Comparison of ENCODE assay signal across 8 cellular contexts in genomic region chr19:35142531-35143230, GRCh38. TPM values are rescaled to one million over a fixed set of nuclear protein-coding genes. Genes with fewer than 3 reads are reported as not detected.
DNase-seq lines count a peak whose midpoint lies in the region; ATAC-seq, FAIRE-seq and TF ChIP-seq lines count a peak whose summit lies in the region.

No MANE protein-coding gene starts in this region.

- TF ChIP-seq CTCF in esophagus muscularis mucosa (IDR thresholded peaks at IDR 0.05) = peak in 2 of 3 experiments; percentile 59 to 67
- peak; percentile 30 to 62 (median 44) for TF ChIP-seq CTCF in pancreas (IDR thresholded peaks at IDR 0.05)

- H3K4me1 ChIP-seq in esophagus muscularis mucosa = peaks cover 29 to 61% (median 54%) of the 10 kb centered on the region in 4 donors
- peaks cover 0 to 11% (median 3%) of the 10 kb centered on the region in 3 donors for H3K4me1 ChIP-seq in pancreas

- no peaks in the 10 kb centered on the region for H3K36me3 ChIP-seq in esophagus muscularis mucosa
- H3K36me3 ChIP-seq in pancreas = no peaks in the 10 kb centered on the region

- ATAC-seq in pancreas (peak; percentile 42 to 52 (median 50)), HG02970 (IDR thresholded peaks at IDR 0.05; ENCODE audit: low FRiP score, unreplicated experiment) (no peak)

- no peak for TF ChIP-seq EP300 in esophagus muscularis mucosa (IDR thresholded peaks at IDR 0.05)

- H3K4me3 ChIP-seq in esophagus muscularis mucosa = peak overlapping the region; percentile 16 to 34 (median 26)
- peak overlapping the region; percentile 0 to 45 (median 27) for H3K4me3 ChIP-seq in pancreas

- WGBS in esophagus muscularis mucosa = 11% methylated on average over 15 of the region's 50 CpGs
- 3 to 6% methylated on average over 34 to 48 of the region's 50 CpGs for WGBS in pancreas, 2 donors

- peak; percentile 35 for DNase-seq in GDM1 (lab: John Stamatoyannopoulos, UW)
- peak; percentile 71 for DNase-seq in NCI-H2196 (lab: John Stamatoyannopoulos, UW; ENCODE audit: unreplicated experiment)
- peak; percentile 76 for DNase-seq in activated T-cell treated with anti-CD3 and anti-CD28 coated beads for 1 hour (ENCODE audit: low read depth)
- DNase-seq in esophagus muscularis mucosa (ENCODE audit: extremely low spot score) = no peak
- DNase-seq in pancreas = peak; percentile 78 to 91 (median 86)
- DNase-seq in NCI-H128 (lab: John Stamatoyannopoulos, UW; ENCODE audit: unreplicated experiment) = no peak
- no peak for DNase-seq in NK-92 (lab: John Stamatoyannopoulos, UW; ENCODE audit: unreplicated experiment)

- H3K9me3 ChIP-seq in esophagus muscularis mucosa = peaks cover 0 to 4% (median 0%) of the 10 kb centered on the region in 4 donors
- no peaks in the 10 kb centered on the region for H3K9me3 ChIP-seq in pancreas

- peak overlapping the region in 2 of 4 donors; percentile 0 to 11 for H3K27ac ChIP-seq in esophagus muscularis mucosa (replicated peaks in 1 of 4)
- H3K27ac ChIP-seq in pancreas = peak overlapping the region in 3 of 4 donors; percentile 19 to 58 (median 53)

- TF ChIP-seq POLR2A in esophagus muscularis mucosa (IDR thresholded peaks at IDR 0.05; ENCODE audit: low read depth) = no peak

- peaks cover 0 to 64% (median 16%) of the 10 kb centered on the region in 4 donors for H3K27me3 ChIP-seq in esophagus muscularis mucosa
- no peaks in the 10 kb centered on the region for H3K27me3 ChIP-seq in pancreas

- FAIRE-seq in pancreas (lab: Jason Lieb, UNC) = no peak

- intact Hi-C loops in esophagus muscularis mucosa (cut with DNase I) = loop anchor here (5.0 kb wide), 2 partner anchors 75 to 125 kb away; partner anchors contain the start of gene USF2
- intact Hi-C loops in pancreas (cut with DNase I) = no loop called here

RNA-seq across cellular contexts. Expression of gene FXYD7, which starts 0.4 kb away (rescaled TPM):
- total RNA-seq in esophagus muscularis mucosa (under 1 TPM in 1 of 4 donors, not detected in 3; 0.71 TPM), pancreas (under 1 TPM in 1 of 6 donors, not detected in 5; 0.23 TPM)
- under 1 TPM in 1 of 2 donors, not detected in 1; 0.61 TPM for polyA plus RNA-seq in pancreas

RNA-seq across cellular contexts. Expression of gene FXYD1, which starts 4.1 kb away (rescaled TPM):
- total RNA-seq in esophagus muscularis mucosa (10 to 100 TPM; 44.4 to 92.6 (median 70.7) TPM), pancreas (1 to 10 TPM; 2.8 to 6.8 (median 4.6) TPM)
- 10 to 100 TPM in 1 of 2 donors, 1 to 10 TPM in 1; 9.3 to 16.1 TPM for polyA plus RNA-seq in pancreas

RNA-seq across cellular contexts. Expression of gene LGI4, which starts 7.8 kb away (rescaled TPM):
- 10 to 100 TPM; 32.0 to 58.6 (median 49.2) TPM for total RNA-seq in esophagus muscularis mucosa
- total RNA-seq in pancreas = 1 to 10 TPM in 5 of 6 donors, under 1 TPM in 1; 0.38 to 2.5 (median 1.7) TPM
- 10 to 100 TPM in 1 of 2 donors, 1 to 10 TPM in 1; 8.0 to 17.9 TPM for polyA plus RNA-seq in pancreas

RNA-seq across cellular contexts. Expression of gene FXYD5, which starts 11.9 kb away (rescaled TPM):
- 10 to 100 TPM; 26.6 to 49.3 (median 43.0) TPM for total RNA-seq in esophagus muscularis mucosa
- 10 to 100 TPM in 3 of 6 donors, 1 to 10 TPM in 3; 2.6 to 34.1 (median 9.2) TPM for total RNA-seq in pancreas
- 100 to 1,000 TPM in 1 of 2 donors, 10 to 100 TPM in 1; 31.9 to 101 TPM for polyA plus RNA-seq in pancreas

RNA-seq across cellular contexts. Expression of gene FXYD3, which starts 27.1 kb away (rescaled TPM):
- total RNA-seq in esophagus muscularis mucosa = 1 to 10 TPM in 3 of 4 donors, under 1 TPM in 1; 0.83 to 3.8 (median 3.1) TPM
- total RNA-seq in pancreas = 10 to 100 TPM; 12.2 to 33.4 (median 16.7) TPM
- polyA plus RNA-seq in pancreas = 10 to 100 TPM; 33.9 to 59.1 TPM

Comparison
In these comparisons a context has a peak if more than half of its experiments do, and no peak if none do; other contexts are left out.
1. DNase-seq: peak in GDM1 (single experiment), NCI-H2196 (single experiment), activated T-cell treated with anti-CD3 and anti-CD28 coated beads for 1 hour (single experiment) and pancreas (6 of 6); none in esophagus muscularis mucosa (single experiment), NCI-H128 (single experiment) and NK-92 (single experiment).
2. RNA of gene FXYD1, which starts 4.1 kb away (total RNA-seq): 44.4 to 92.6 TPM in esophagus muscularis mucosa; 2.8 to 6.8 TPM in pancreas; every median in the first group is over 4 times any median in the second.
3. RNA of gene LGI4, which starts 7.8 kb away (total RNA-seq): 32.0 to 58.6 TPM in esophagus muscularis mucosa; 0.38 to 2.5 TPM in pancreas; every median in the first group is over 4 times any median in the second.